22 cellular contexts compared by ENCODE assay signal in genomic region chr15:50096158-50096821, GRCh38. TPM values are rescaled to one million over a fixed set of nuclear protein-coding genes. Genes with fewer than 3 reads are reported as not detected.
"Had no signal": no experiment of that assay in that cellular context is flagged by ENCODE, and none has a peak within 500 bp of the region (broad histone marks: within the 10 kb centered on the region; RNA-seq: fewer than 3 reads in every experiment).

No MANE protein-coding gene starts in this region.

- H3K4me1 Mint-ChIP-seq: activated naive CD4-positive, alpha-beta T cell treated with anti-CD3 and anti-CD28 coated beads, Interleukin-2, amount 50 U/mL, for 24 hours; mesothelial cell of epicardium; stimulated activated naive CD8-positive, alpha-beta T cell treated with anti-CD3 and anti-CD28 coated beads, Interleukin-15, amount 100 ng/mL, for 72 hours had no signal

- H3K9me3 ChIP-seq: ascending aorta, right lobe of liver, tibial artery had no signal

- H3K4me3 Mint-ChIP-seq: activated naive CD4-positive, alpha-beta T cell treated with anti-CD3 and anti-CD28 coated beads, Interleukin-2, amount 50 U/mL, for 24 hours; mesothelial cell of epicardium; stimulated activated naive CD8-positive, alpha-beta T cell treated with anti-CD3 and anti-CD28 coated beads, Interleukin-15, amount 100 ng/mL, for 72 hours had no signal

- ATAC-seq: foreskin keratinocyte; left ventricle myocardium superior; right lobe of liver; stimulated activated naive CD8-positive, alpha-beta T cell treated with anti-CD3 and anti-CD28 coated beads, Interleukin-15, amount 100 ng/mL, for 72 hours had no signal

- H3K4me3 ChIP-seq: adrenal gland, ascending aorta, right lobe of liver, skin epidermis, tibial artery had no signal

- H3K4me1 ChIP-seq: adrenal gland, ascending aorta, foreskin keratinocyte, right lobe of liver, tibial artery had no signal

- H3K27ac ChIP-seq: adrenal gland, ascending aorta, brain microvascular endothelial cell, foreskin keratinocyte, right lobe of liver, skin epidermis, tibial artery had no signal

- H3K27me3 Mint-ChIP-seq: stimulated activated naive CD8-positive, alpha-beta T cell treated with anti-CD3 and anti-CD28 coated beads, Interleukin-15, amount 100 ng/mL, for 72 hours had no signal

- H3K36me3 ChIP-seq: adrenal gland, ascending aorta, brain microvascular endothelial cell, right lobe of liver, tibial artery had no signal

- DNase-seq: activated CD4-positive, alpha-beta T cell treated with anti-CD3 and anti-CD28 coated beads for 1 hour; activated gamma-delta T cell; activated T-cell treated with anti-CD3 and anti-CD28 coated beads for 4 hours; adrenal gland; brain microvascular endothelial cell; caudate nucleus; dermis blood vessel endothelial cell; effector CD8-positive, alpha-beta T cell; erythroblast; foreskin keratinocyte; kidney glomerular epithelial cell; left ventricle myocardium superior; mammary epithelial cell; occipital lobe; right lobe of liver; stimulated activated CD4-positive, alpha-beta T cell treated with anti-CD3 and anti-CD28 coated beads, Interleukin-1b, Interleukin-23, amount 100 ng/mL, for 48 hours; stimulated activated naive CD8-positive, alpha-beta T cell treated with anti-CD3 and anti-CD28 coated beads, Interleukin-15, amount 100 ng/mL, for 72 hours; tibial artery had no signal

- H3K36me3 Mint-ChIP-seq: activated naive CD4-positive, alpha-beta T cell treated with anti-CD3 and anti-CD28 coated beads, Interleukin-2, amount 50 U/mL, for 24 hours; mesothelial cell of epicardium had no signal

- H3K27me3 ChIP-seq: adrenal gland, ascending aorta, brain microvascular endothelial cell, right lobe of liver, tibial artery had no signal

- H3K9me3 Mint-ChIP-seq: activated naive CD4-positive, alpha-beta T cell treated with anti-CD3 and anti-CD28 coated beads, Interleukin-2, amount 50 U/mL, for 24 hours; stimulated activated naive CD8-positive, alpha-beta T cell treated with anti-CD3 and anti-CD28 coated beads, Interleukin-15, amount 100 ng/mL, for 72 hours had no signal

- H3K27ac Mint-ChIP-seq: activated naive CD4-positive, alpha-beta T cell treated with anti-CD3 and anti-CD28 coated beads, Interleukin-2, amount 50 U/mL, for 24 hours; mesothelial cell of epicardium; stimulated activated naive CD8-positive, alpha-beta T cell treated with anti-CD3 and anti-CD28 coated beads, Interleukin-15, amount 100 ng/mL, for 72 hours had no signal

RNA-seq across cellular contexts. Expression of gene ATP8B4, which starts 22.7 kb away (rescaled TPM):
- total RNA-seq: foreskin keratinocyte had no signal
- polyA plus RNA-seq: foreskin keratinocyte, mammary epithelial cell had no signal
